ENCODE assay signal across 14 cellular contexts in genomic region chr1:99749948-99750347, GRCh38. TPM values are rescaled to one million over a fixed set of nuclear protein-coding genes. Genes with fewer than 3 reads are reported as not detected.
A peak's percentile ranks its signal among the peaks of the same experiment; 100 is the strongest.
DNase-seq lines count a peak whose midpoint lies in the region; ATAC-seq and TF ChIP-seq lines count a peak whose summit lies in the region.
"Had no signal": no experiment of that assay in that cellular context is flagged by ENCODE, and none has a peak within 500 bp of the region (broad histone marks: within the 10 kb centered on the region; RNA-seq: fewer than 3 reads in every experiment).

No MANE protein-coding gene starts in this region.

- WGBS in smooth muscle cell (ENCODE audit: low lambda C conversion rate): 44% methylated on average over 2 of the region's 2 CpGs

- H3K9ac ChIP-seq in smooth muscle cell (ENCODE audit: low read depth): no peak overlapping the region
- H3K9ac ChIP-seq: BLaER1 treated with 17β-estradiol and CSF1 and Interleukin-3, amounts not matched to agents 10 nM and 100 nM had no signal

- no peaks in the 10 kb centered on the region for H3F3A ChIP-seq in smooth muscle cell (ENCODE audit: low read depth)

- no peak for TF ChIP-seq CTCF in smooth muscle cell (IDR thresholded peaks at IDR 0.05; ENCODE audit: borderline replicate concordance, insufficient read depth, poor library complexity, severe bottlenecking)

- H4K20me1 ChIP-seq in smooth muscle cell (ENCODE audit: low read depth): no peaks in the 10 kb centered on the region
- H4K20me1 ChIP-seq: BLaER1 treated with 17β-estradiol and CSF1 and Interleukin-3, amounts not matched to agents 10 nM and 100 nM had no signal

- no peaks in the 10 kb centered on the region for H3K79me2 ChIP-seq in smooth muscle cell (ENCODE audit: low read depth)

- no peaks in the 10 kb centered on the region for H3K36me3 ChIP-seq in smooth muscle cell (ENCODE audit: low read depth)
- H3K36me3 ChIP-seq: BLaER1 treated with 17β-estradiol and CSF1 and Interleukin-3, amounts not matched to agents 10 nM and 100 nM; esophagus muscularis mucosa had no signal

- ATAC-seq in GM18502 (IDR thresholded peaks at IDR 0.05; ENCODE audit: poor library complexity, unreplicated experiment) (peak; percentile 89), GM19438 (IDR thresholded peaks at IDR 0.05; ENCODE audit: low read depth, unreplicated experiment) (peak; percentile 72), HG02884 (IDR thresholded peaks at IDR 0.05; ENCODE audit: unreplicated experiment) (peak; percentile 70), HG03575 (IDR thresholded peaks at IDR 0.05; ENCODE audit: extremely low read depth, insufficient number of reproducible peaks, low FRiP score, unreplicated experiment) (peak; percentile 86)

- no peaks in the 10 kb centered on the region for H3K27me3 ChIP-seq in smooth muscle cell (ENCODE audit: low read depth)
- H3K27me3 ChIP-seq: ascending aorta; BLaER1 treated with 17β-estradiol and CSF1 and Interleukin-3, amounts not matched to agents 10 nM and 100 nM; esophagus muscularis mucosa had no signal

- H3K27ac ChIP-seq in smooth muscle cell (ENCODE audit: low read depth): no peak overlapping the region
- H3K27ac ChIP-seq: ascending aorta; BLaER1 treated with 17β-estradiol and CSF1 and Interleukin-3, amounts not matched to agents 10 nM and 100 nM; esophagus muscularis mucosa had no signal

- H3K4me3 ChIP-seq in smooth muscle cell: no peak overlapping the region
- H3K4me3 ChIP-seq: ascending aorta; BLaER1 treated with 17β-estradiol and CSF1 and Interleukin-3, amounts not matched to agents 10 nM and 100 nM; esophagus muscularis mucosa had no signal

- H3K9me3 ChIP-seq in smooth muscle cell (replicated peaks; ENCODE audit: low read depth): no peaks in the 10 kb centered on the region
- H3K9me3 ChIP-seq: ascending aorta; BLaER1 treated with 17β-estradiol and CSF1 and Interleukin-3, amounts not matched to agents 10 nM and 100 nM; esophagus muscularis mucosa had no signal

- DNase-seq in inferior parietal cortex (ENCODE audit: extremely low spot score): no peak
- no peak for DNase-seq in NCI-H1436 (lab: John Stamatoyannopoulos, UW)
- DNase-seq in D341Med (ENCODE audit: low spot score): no peak
- no peak for DNase-seq in smooth muscle cell (lab: John Stamatoyannopoulos, UW; ENCODE audit: unreplicated experiment)
- DNase-seq: SIG-M5; stimulated activated CD4-positive, alpha-beta T cell treated with anti-CD3 and anti-CD28 coated beads, Interleukin-4, amount 100 ng/mL, for 1 hour; trophoblast cell had no signal

- H3K4me2 ChIP-seq in smooth muscle cell: no peak overlapping the region
- H3K4me2 ChIP-seq: BLaER1 treated with 17β-estradiol and CSF1 and Interleukin-3, amounts not matched to agents 10 nM and 100 nM had no signal

- no peaks in the 10 kb centered on the region for H3K4me1 ChIP-seq in smooth muscle cell (ENCODE audit: low read depth)
- H3K4me1 ChIP-seq: ascending aorta; BLaER1 treated with 17β-estradiol and CSF1 and Interleukin-3, amounts not matched to agents 10 nM and 100 nM; esophagus muscularis mucosa had no signal

- H2AFZ ChIP-seq in smooth muscle cell (ENCODE audit: low read depth): no peak overlapping the region

RNA-seq across cellular contexts. Expression of gene FRRS1, which starts 16.5 kb away (rescaled TPM):
- total RNA-seq in smooth muscle cell: 16.5 and 17.0 TPM in 2 replicates
- 0.59 and 0.79 TPM in 2 replicates for polyA plus RNA-seq in smooth muscle cell
